ENCODE assay signal across 8 cellular contexts in the genomic region with DNA sequence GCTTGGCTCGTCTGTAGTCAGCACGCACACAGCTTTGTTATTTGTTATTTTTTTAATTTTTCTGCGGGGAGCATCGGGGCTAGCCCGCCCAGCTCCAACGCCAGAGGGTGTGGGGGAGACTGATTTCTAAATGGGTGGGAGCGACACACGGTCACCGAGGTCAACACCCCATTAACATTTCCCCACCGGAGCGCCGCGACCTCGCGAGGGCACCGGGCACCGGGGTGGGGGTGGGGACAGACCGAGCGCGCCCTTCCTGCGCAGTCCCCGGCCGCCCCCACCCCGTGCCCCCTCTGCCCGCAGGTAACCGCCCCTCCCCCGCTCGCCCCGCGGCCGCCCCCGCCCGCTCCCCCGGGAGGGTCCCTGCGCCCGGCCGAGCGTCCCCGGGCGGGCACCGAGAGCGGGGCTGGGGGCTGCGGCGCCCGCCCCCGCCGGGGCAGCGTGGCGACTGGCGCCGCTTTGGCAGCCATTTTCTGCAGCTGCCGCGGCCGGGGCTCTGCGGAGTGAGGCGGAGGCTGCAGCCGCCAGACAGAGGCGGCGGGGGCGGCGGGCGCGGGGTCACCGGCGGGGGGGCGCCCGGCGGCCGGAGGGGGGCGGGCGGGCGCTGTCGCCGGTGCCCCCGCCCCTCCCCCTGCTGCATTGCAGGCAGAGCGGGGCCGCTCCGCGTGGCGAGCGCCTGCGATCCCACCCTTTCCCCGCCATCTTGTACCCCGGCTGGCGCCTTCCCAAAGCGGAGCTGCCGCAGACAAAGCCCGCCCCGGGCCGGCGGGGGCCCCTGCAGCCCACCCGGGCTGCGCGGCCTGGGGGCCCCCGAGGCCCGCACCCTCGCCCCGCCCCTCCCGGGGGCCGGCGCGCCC. TPM values are rescaled to one million over a fixed set of nuclear protein-coding genes. Genes with fewer than 3 reads are reported as not detected.
DNase-seq lines count a peak whose midpoint lies in the region; ATAC-seq, FAIRE-seq and TF ChIP-seq lines count a peak whose summit lies in the region.

No MANE protein-coding gene starts in this region.

- no peak for TF ChIP-seq EP300 in GM12878 (IDR thresholded peaks at IDR 0.05; ENCODE audit: borderline replicate concordance in 1 of 2, control insufficient read depth in 1 of 2, low read depth in 2 of 2, low read length in 2 of 2)

- H3K27ac ChIP-seq in GM12878 (ENCODE audit: control insufficient read depth, insufficient read depth): no peak overlapping the region
- no peak overlapping the region for H3K27ac ChIP-seq in vagina

- no peak for ATAC-seq in GM12878
- no peak for ATAC-seq in natural killer cell treated with Interleukin-12 subunit alpha and Interleukin-12 subunit beta and Interleukin-15 and Interleukin-18, amount 100 ng/mL, for 72 hours
- no peak for ATAC-seq in HG03432 (IDR thresholded peaks at IDR 0.05; ENCODE audit: unreplicated experiment)

- H3K4me2 ChIP-seq in GM12878 (ENCODE audit: control insufficient read depth, insufficient read depth): peak overlapping the region; percentile 33; the same call in 1 of the 2 replicates

- peak overlapping the region; percentile 50; the same call in 1 of the 2 replicates for H3K4me3 ChIP-seq in GM12878
- peak overlapping the region in 1 of 2 donors; percentile 42 for H3K4me3 ChIP-seq in vagina

- H3K9me3 ChIP-seq in GM12878 (replicated peaks; ENCODE audit: control insufficient read depth, insufficient read depth, low read length) (no peaks in the 10 kb centered on the region), vagina (no peaks in the 10 kb centered on the region)

- H3K4me1 ChIP-seq in GM12878 (ENCODE audit: control insufficient read depth, insufficient read depth, low read length): peaks cover 26% of the 10 kb centered on the region
- H3K4me1 ChIP-seq in vagina: peaks cover 52% of the 10 kb centered on the region

- peaks cover 51% of the 10 kb centered on the region for H3K36me3 Mint-ChIP-seq in Calu3 (ENCODE audit: insufficient read depth, unreplicated experiment)
- H3K36me3 Mint-ChIP-seq in natural killer cell treated with Interleukin-12 subunit alpha and Interleukin-12 subunit beta and Interleukin-15 and Interleukin-18, amount 100 ng/mL, for 72 hours: no peaks in the 10 kb centered on the region

- CTCF ChIA-PET in Calu3 (lab: Charles Lee): interaction anchor here (0.7 to 1.3 kb wide), 3 partner anchors 26 to 195 kb away, joined by 3 to 4 read pairs (median 3); a partner anchor contains a TSS
- CTCF ChIA-PET in GM12878 (lab: Yijun Ruan, JAX): interaction anchor here (0.9 to 3.6 kb wide), 4 partner anchors 16 to 32 kb away, joined by 4 to 19 read pairs (median 8); a partner anchor contains a TSS

- peaks cover 43 to 45% of the 10 kb centered on the region in 2 experiments for H3K27me3 ChIP-seq in GM12878 (replicated peaks in 1 of 2; ENCODE audit: control insufficient read depth in 2 of 2, insufficient read depth in 2 of 2, low read length in 1 of 2)
- H3K27me3 ChIP-seq in vagina: peaks cover 47% of the 10 kb centered on the region

- TF ChIP-seq RAD21 in GM12878 (IDR thresholded peaks at IDR 0.05; ENCODE audit: insufficient read depth, low read depth, low read length): no peak

- H3K9me3 Mint-ChIP-seq in Calu3 (ENCODE audit: low read depth, unreplicated experiment): no peaks in the 10 kb centered on the region
- no peaks in the 10 kb centered on the region for H3K9me3 Mint-ChIP-seq in natural killer cell treated with Interleukin-12 subunit alpha and Interleukin-12 subunit beta and Interleukin-15 and Interleukin-18, amount 100 ng/mL, for 72 hours

- RAD21 ChIA-PET in GM12878 (lab: Charles Lee; ENCODE audit: unreplicated experiment): interaction anchor here (1.1 to 2.5 kb wide), 3 partner anchors 16 to 157 kb away, joined by 6 to 14 read pairs (median 8); a partner anchor contains a TSS

- H2AFZ ChIP-seq in GM12878 (ENCODE audit: control insufficient read depth, low read depth, low read length): no peak overlapping the region

- TF ChIP-seq POLR2A in GM12878 (IDR thresholded peaks at IDR 0.05; ENCODE audit: low read depth, low read length): 0 out of 2 replicates have a peak, but pooled peaks have one; percentile 45
- TF ChIP-seq POLR2A in vagina (IDR thresholded peaks at IDR 0.05): no peak

- POLR2A ChIA-PET in GM12878 (lab: Charles Lee): interaction anchor here (0.6 to 0.7 kb wide), 2 partner anchors 16 to 1439 kb away, joined by 4 to 5 read pairs; a partner anchor contains a TSS

- TF ChIP-seq CTCF in Calu3 (IDR thresholded peaks at IDR 0.05; ENCODE audit: unreplicated experiment) (no peak), GM12878 (IDR thresholded peaks at IDR 0.05 in 2 of 3, conservative IDR thresholded peaks at IDR 0.05 in 1 of 3; ENCODE audit: control insufficient read depth in 2 of 3, extremely low read depth in 1 of 3, insufficient read depth in 1 of 3, low read depth in 3 of 3, low read length in 3 of 3) (no peak), vagina (IDR thresholded peaks at IDR 0.05) (no peak)

- FAIRE-seq in GM12878 (lab: Jason Lieb, UNC): no peak

- in situ Hi-C loops in GM12878 (cut with MboI): no loop called here

- no peak overlapping the region; the same call in none of the 2 replicates for H3K9ac ChIP-seq in GM12878 (ENCODE audit: control insufficient read depth, insufficient read depth, low read length)

- intact Hi-C loops in Calu3 (cut with micrococcal nuclease; ENCODE audit: unreplicated experiment) (no loop called here), GM12878 (cut with micrococcal nuclease; ENCODE audit: unreplicated experiment) (no loop called here), vagina (cut with DNase I) (no loop called here)

- H3K27ac Mint-ChIP-seq in Calu3 (ENCODE audit: unreplicated experiment): no peak overlapping the region
- no peak overlapping the region for H3K27ac Mint-ChIP-seq in natural killer cell treated with Interleukin-12 subunit alpha and Interleukin-12 subunit beta and Interleukin-15 and Interleukin-18, amount 100 ng/mL, for 72 hours

- peak overlapping the region; percentile 65 for H3K4me3 Mint-ChIP-seq in Calu3 (ENCODE audit: low read depth, unreplicated experiment)
- H3K4me3 Mint-ChIP-seq in natural killer cell treated with Interleukin-12 subunit alpha and Interleukin-12 subunit beta and Interleukin-15 and Interleukin-18, amount 100 ng/mL, for 72 hours: peak overlapping the region; percentile 67

- peaks cover 22% of the 10 kb centered on the region for H3K4me1 Mint-ChIP-seq in Calu3 (ENCODE audit: low read depth, unreplicated experiment)
- H3K4me1 Mint-ChIP-seq in natural killer cell treated with Interleukin-12 subunit alpha and Interleukin-12 subunit beta and Interleukin-15 and Interleukin-18, amount 100 ng/mL, for 72 hours (ENCODE audit: low read depth in 2 of 2): peaks cover 20 to 25% of the 10 kb centered on the region in 2 donors

- peaks cover 26% of the 10 kb centered on the region for H3K27me3 Mint-ChIP-seq in Calu3 (ENCODE audit: unreplicated experiment)
- peaks cover 31 to 34% of the 10 kb centered on the region in 2 donors for H3K27me3 Mint-ChIP-seq in natural killer cell treated with Interleukin-12 subunit alpha and Interleukin-12 subunit beta and Interleukin-15 and Interleukin-18, amount 100 ng/mL, for 72 hours

- H4K20me1 ChIP-seq in GM12878 (ENCODE audit: control insufficient read depth, insufficient read depth): no peaks in the 10 kb centered on the region; the same call in 1 of the 2 replicates

- WGBS in GM12878 (ENCODE audit: insufficient coverage, insufficient replicate concordance, low lambda C conversion rate, missing lambda C conversion rate): 2% methylated on average over 38 of the region's 102 CpGs

- no peaks in the 10 kb centered on the region for H3K79me2 ChIP-seq in GM12878 (ENCODE audit: control insufficient read depth, insufficient read depth, low read length)

- no peak for DNase-seq in Calu3
- DNase-seq in NCI-H1092 treated with DMSO at 0.1 percent for 48 hours (lab: John Stamatoyannopoulos, UW): peak; percentile 64
- no peak for DNase-seq in GM12878 (ENCODE audit: low read depth, low spot score)
- no peak for DNase-seq in natural killer cell treated with Interleukin-12 subunit alpha and Interleukin-12 subunit beta and Interleukin-15 and Interleukin-18, amount 100 ng/mL, for 72 hours (ENCODE audit: low spot score)
- no peak for DNase-seq in NCI-H187 treated with DMSO at 0.1 percent for 48 hours (lab: John Stamatoyannopoulos, UW)
- no peak for DNase-seq in SHP77 treated with DMSO at 0.1 percent for 48 hours (lab: John Stamatoyannopoulos, UW)
- no peak for DNase-seq in vagina (ENCODE audit: extremely low spot score in 2 of 2)

- BruUV-seq in Calu3 (replicated peaks; lab: Mats Ljungman, UMichigan) (no TSS peak), GM12878 (replicated peaks; lab: Mats Ljungman, UMichigan) (no TSS peak)

- SMC1A ChIA-PET in GM12878 (lab: Charles Lee; ENCODE audit: uncharacterized antibody, unreplicated experiment): no interaction called here

- H3K36me3 ChIP-seq in GM12878 (ENCODE audit: control insufficient read depth in 2 of 2, insufficient read depth in 2 of 2, low read length in 1 of 2) (no peaks in the 10 kb centered on the region), vagina (no peaks in the 10 kb centered on the region)

RNA-seq across cellular contexts. Expression of a gene that starts 16.3 kb away (rescaled TPM):
- total RNA-seq in Calu3 (2022) (11.1 and 11.8 TPM in 2 replicates), GM12878 (2014; rRNA removed) (1.6 and 1.9 TPM in 2 replicates), GM12878 (2014; rRNA removed; fragmentation: Illumina TruSeq; extraction: Trizol) (1.5 and 1.9 TPM in 2 replicates), GM12878 (2021) (6.3 and 6.7 TPM in 2 replicates), vagina (0.98 TPM)
- 3.7 and 4.0 TPM in 2 replicates for total RNA-seq in GM12878 (2013; cell fraction: nucleolus; rRNA removed)
- polyA plus RNA-seq in GM12878 (2011; ENCODE audit: low read depth): 0.80 TPM
- polyA plus RNA-seq in GM12878 (2011; rRNA removed) (0.35 and 0.64 TPM in 2 replicates), GM12878 (2014; fragmentation: Illumina TruSeq; extraction: Trizol) (0.57 and 1.2 TPM in 2 replicates), GM12878 (2014; fragmentation: Nextera tagmentation; extraction: Ambion mirVana) (under 1 TPM; 0.03 to 0.16 TPM), GM12878 (2014; rRNA removed) (1.9 and 2.1 TPM in 2 replicates), GM12878 (2016; fragmentation: Nextera tagmentation; extraction: Ambion mirVana) (1 to 10 TPM; 2.1 to 3.4 TPM)
- 1.4 and 1.6 TPM in 2 replicates for polyA plus RNA-seq in GM12878 (2011; cell fraction: cytosol; rRNA removed)
- 2.8 and 6.6 TPM in 2 replicates for polyA plus RNA-seq in GM12878 (2011; cell fraction: nucleus; rRNA removed)
- polyA plus RNA-seq in GM12878 (2012): 1.8 and 3.9 TPM in 2 replicates
- polyA minus RNA-seq in GM12878 (2011; rRNA and poly(A)+ RNA removed): 0.59 and 0.67 TPM in 2 replicates
- 1.2 TPM in 2 replicates for polyA minus RNA-seq in GM12878 (2011; cell fraction: cytosol; rRNA and poly(A)+ RNA removed)
- polyA minus RNA-seq in GM12878 (2011; cell fraction: nucleus; rRNA and poly(A)+ RNA removed): 0.48 and 0.86 TPM in 2 replicates
- 10 to 100 TPM in 1 of 2 donors, 1 to 10 TPM in 1; 9.8 to 46.4 TPM for total RNA-seq in natural killer cell treated with Interleukin-12 subunit alpha and Interleukin-12 subunit beta and Interleukin-15 and Interleukin-18, amount 100 ng/mL, for 72 hours

RNA-seq across cellular contexts. Expression of a gene that starts 26.0 kb away (rescaled TPM):
- total RNA-seq in Calu3 (2022) (40.2 and 46.8 TPM in 2 replicates), GM12878 (2014; rRNA removed) (14.5 and 15.5 TPM in 2 replicates), GM12878 (2014; rRNA removed; fragmentation: Illumina TruSeq; extraction: Trizol) (4.3 and 4.6 TPM in 2 replicates), GM12878 (2021) (23.1 and 24.6 TPM in 2 replicates), vagina (13.0 TPM)
- 12.4 and 13.3 TPM in 2 replicates for total RNA-seq in GM12878 (2013; cell fraction: nucleolus; rRNA removed)
- 3.0 TPM for polyA plus RNA-seq in GM12878 (2011; ENCODE audit: low read depth)
- polyA plus RNA-seq in GM12878 (2011; rRNA removed) (9.1 and 11.3 TPM in 2 replicates), GM12878 (2014; fragmentation: Illumina TruSeq; extraction: Trizol) (1.7 and 4.2 TPM in 2 replicates), GM12878 (2014; fragmentation: Nextera tagmentation; extraction: Ambion mirVana) (1 to 10 TPM in 1 of 2 experiments, under 1 TPM in 1; 0.69 to 1.2 TPM), GM12878 (2014; rRNA removed) (19.6 and 20.4 TPM in 2 replicates), GM12878 (2016; fragmentation: Nextera tagmentation; extraction: Ambion mirVana) (1 to 10 TPM; 1.6 to 1.8 TPM)
- polyA plus RNA-seq in GM12878 (2011; cell fraction: cytosol; rRNA removed): 10.8 and 17.6 TPM in 2 replicates
- 40.0 and 48.6 TPM in 2 replicates for polyA plus RNA-seq in GM12878 (2011; cell fraction: nucleus; rRNA removed)
- 12.7 and 18.0 TPM in 2 replicates for polyA plus RNA-seq in GM12878 (2012)
- polyA minus RNA-seq in GM12878 (2011; rRNA and poly(A)+ RNA removed): 5.6 and 15.7 TPM in 2 replicates
- 13.2 and 17.0 TPM in 2 replicates for polyA minus RNA-seq in GM12878 (2011; cell fraction: cytosol; rRNA and poly(A)+ RNA removed)
- 11.6 and 17.4 TPM in 2 replicates for polyA minus RNA-seq in GM12878 (2011; cell fraction: nucleus; rRNA and poly(A)+ RNA removed)
- 10 to 100 TPM; 26.2 to 58.3 TPM for total RNA-seq in natural killer cell treated with Interleukin-12 subunit alpha and Interleukin-12 subunit beta and Interleukin-15 and Interleukin-18, amount 100 ng/mL, for 72 hours

RNA-seq across cellular contexts. Expression of a gene that starts 35.2 kb away (rescaled TPM):
- total RNA-seq in Calu3 (2022) (6.3 and 8.3 TPM in 2 replicates), GM12878 (2014; rRNA removed) (4.1 and 5.9 TPM in 2 replicates), GM12878 (2014; rRNA removed; fragmentation: Illumina TruSeq; extraction: Trizol) (3.4 and 3.5 TPM in 2 replicates), GM12878 (2021) (7.5 and 8.5 TPM in 2 replicates), vagina (5.6 TPM)
- 7.7 and 8.1 TPM in 2 replicates for total RNA-seq in GM12878 (2013; cell fraction: nucleolus; rRNA removed)
- polyA plus RNA-seq in GM12878 (2011; ENCODE audit: low read depth): 0.35 TPM
- polyA plus RNA-seq in GM12878 (2011; rRNA removed) (1.9 and 3.7 TPM in 2 replicates), GM12878 (2014; fragmentation: Illumina TruSeq; extraction: Trizol) (1.0 and 3.1 TPM in 2 replicates), GM12878 (2014; fragmentation: Nextera tagmentation; extraction: Ambion mirVana) (under 1 TPM; 0.35 to 0.44 TPM), GM12878 (2014; rRNA removed) (4.7 and 6.2 TPM in 2 replicates), GM12878 (2016; fragmentation: Nextera tagmentation; extraction: Ambion mirVana) (1 to 10 TPM; 5.8 to 6.5 TPM)
- polyA plus RNA-seq in GM12878 (2011; cell fraction: cytosol; rRNA removed): 5.0 and 6.4 TPM in 2 replicates
- 8.9 and 13.7 TPM in 2 replicates for polyA plus RNA-seq in GM12878 (2011; cell fraction: nucleus; rRNA removed)
- 1.1 and 1.8 TPM in 2 replicates for polyA plus RNA-seq in GM12878 (2012)
- polyA minus RNA-seq in GM12878 (2011; rRNA and poly(A)+ RNA removed): 3.1 and 6.5 TPM in 2 replicates
- polyA minus RNA-seq in GM12878 (2011; cell fraction: cytosol; rRNA and poly(A)+ RNA removed): 2.8 and 2.9 TPM in 2 replicates
- polyA minus RNA-seq in GM12878 (2011; cell fraction: nucleus; rRNA and poly(A)+ RNA removed): 3.7 and 7.4 TPM in 2 replicates
- 1 to 10 TPM in 1 of 2 donors, under 1 TPM in 1; 0.95 to 2.1 TPM for total RNA-seq in natural killer cell treated with Interleukin-12 subunit alpha and Interleukin-12 subunit beta and Interleukin-15 and Interleukin-18, amount 100 ng/mL, for 72 hours
